In genomic region chrX:153829549-153829798, GRCh38 we compare ENCODE assay signal across 12 cellular contexts. TPM values are rescaled to one million over a fixed set of nuclear protein-coding genes. Genes with fewer than 3 reads are reported as not detected.
DNase-seq lines count a peak whose midpoint lies in the region; ATAC-seq, FAIRE-seq and TF ChIP-seq lines count a peak whose summit lies in the region.
"Had no signal": no experiment of that assay in that cellular context is flagged by ENCODE, and none has a peak within 500 bp of the region (broad histone marks: within the 10 kb centered on the region; RNA-seq: fewer than 3 reads in every experiment).

No MANE protein-coding gene starts in this region.

- TF ChIP-seq CTCF in HEK293 (tag by site-specific recombination; IDR thresholded peaks at IDR 0.05) (no peak), astrocyte (IDR thresholded peaks at IDR 0.05; ENCODE audit: insufficient read depth, low read depth, low read length) (no peak), lower lobe of right lung (IDR thresholded peaks at IDR 0.05) (no peak)

- H3K36me3 ChIP-seq in HEK293 (ENCODE audit: control insufficient read depth in 2 of 2, insufficient read depth in 1 of 2, low read length in 2 of 2) (no peaks in the 10 kb centered on the region), astrocyte (ENCODE audit: insufficient read depth, low read length) (no peaks in the 10 kb centered on the region), lower lobe of right lung (no peaks in the 10 kb centered on the region), small intestine (ENCODE audit: control insufficient read depth in 2 of 2, insufficient read depth in 2 of 2, low read length in 2 of 2) (no peaks in the 10 kb centered on the region)
- H3K36me3 ChIP-seq: adrenal gland had no signal

- WGBS in small intestine, 3 donors = 0 to 49% (median 1%) methylated on average over 2 to 27 of the region's 27 CpGs

- intact Hi-C loops in lower lobe of right lung (cut with DNase I) = no loop called here

- no peaks in the 10 kb centered on the region for H3K36me3 Mint-ChIP-seq in astrocyte (ENCODE audit: low read depth, unreplicated experiment)
- H3K36me3 Mint-ChIP-seq in stimulated activated effector memory CD8-positive, alpha-beta T cell treated with anti-CD3 and anti-CD28 coated beads, Interleukin-12 subunit alpha, Interleukin-12 subunit beta, amount 100 ng/mL, for 72 hours = peaks cover 5% of the 10 kb centered on the region

- H3K9ac ChIP-seq in astrocyte (ENCODE audit: low read length) = no peak overlapping the region

- H3K27ac ChIP-seq in HEK293 (ENCODE audit: extremely low read depth, low read depth, low read length) = no peak overlapping the region
- H3K27ac ChIP-seq in astrocyte (ENCODE audit: low read depth, low read length) = no peak overlapping the region
- H3K27ac ChIP-seq in lower lobe of right lung = no peak overlapping the region
- H3K27ac ChIP-seq in small intestine (ENCODE audit: low read depth in 1 of 2, low read length in 1 of 2) = no peak overlapping the region

- H3K4me1 ChIP-seq in HEK293 (ENCODE audit: control insufficient read depth, insufficient read depth, low read length) = no peaks in the 10 kb centered on the region
- H3K4me1 ChIP-seq in astrocyte (ENCODE audit: insufficient read depth, low read length) = peaks cover 5% of the 10 kb centered on the region
- peaks cover 4% of the 10 kb centered on the region for H3K4me1 ChIP-seq in lower lobe of right lung
- no peaks in the 10 kb centered on the region for H3K4me1 ChIP-seq in small intestine (ENCODE audit: control insufficient read depth in 2 of 2, insufficient read depth in 1 of 2, low read depth in 1 of 2, low read length in 1 of 2)
- H3K4me1 ChIP-seq: adrenal gland had no signal

- H3K27me3 ChIP-seq in astrocyte (ENCODE audit: insufficient read depth, low read length) (peaks cover 3% of the 10 kb centered on the region), lower lobe of right lung (ENCODE audit: low read depth) (peaks cover 12% of the 10 kb centered on the region), small intestine (ENCODE audit: control insufficient read depth in 2 of 2, insufficient read depth in 2 of 2, low read length in 2 of 2) (peaks cover 2 to 10% of the 10 kb centered on the region in 2 donors)

- CTCF ChIA-PET in HEK293 (lab: Yijun Ruan, JAX) = interaction anchor here (0.6 to 1.2 kb wide), 3 partner anchors 94 to 187 kb away, joined by 3 to 5 read pairs (median 4); no protein-coding TSS in a partner anchor

- TF ChIP-seq POLR2A in GM12892 (IDR thresholded peaks at IDR 0.05; ENCODE audit: low read depth, low read length) = no peak

- no peak overlapping the region for H3K27ac Mint-ChIP-seq in astrocyte (ENCODE audit: unreplicated experiment)
- no peak overlapping the region for H3K27ac Mint-ChIP-seq in stimulated activated effector memory CD8-positive, alpha-beta T cell treated with anti-CD3 and anti-CD28 coated beads, Interleukin-12 subunit alpha, Interleukin-12 subunit beta, amount 100 ng/mL, for 72 hours
- H3K27ac Mint-ChIP-seq: stimulated activated naive CD8-positive, alpha-beta T cell treated with anti-CD3 and anti-CD28 coated beads, Interleukin-15, amount 100 ng/mL, for 72 hours had no signal

- H3K4me1 Mint-ChIP-seq in astrocyte (ENCODE audit: low read depth, unreplicated experiment) = peaks cover 6% of the 10 kb centered on the region
- peaks cover 13% of the 10 kb centered on the region for H3K4me1 Mint-ChIP-seq in stimulated activated effector memory CD8-positive, alpha-beta T cell treated with anti-CD3 and anti-CD28 coated beads, Interleukin-12 subunit alpha, Interleukin-12 subunit beta, amount 100 ng/mL, for 72 hours

- ATAC-seq in lower lobe of right lung = peak; percentile 15 to 36
- ATAC-seq in stimulated activated effector memory CD8-positive, alpha-beta T cell treated with anti-CD3 and anti-CD28 coated beads, Interleukin-12 subunit alpha, Interleukin-12 subunit beta, amount 100 ng/mL, for 72 hours = peak; percentile 35
- no peak for ATAC-seq in HG02623 (IDR thresholded peaks at IDR 0.05; ENCODE audit: unreplicated experiment)

- POLR2A ChIA-PET in HEK293 (lab: Yijun Ruan, JAX) = interaction anchor here (1.4 kb wide), 1 partner anchor 10 kb away, joined by 9 read pairs; no protein-coding TSS in a partner anchor

- no peak overlapping the region for H2AFZ ChIP-seq in astrocyte (ENCODE audit: low read depth, low read length)

- peak overlapping the region; percentile 76 for H3K4me3 Mint-ChIP-seq in astrocyte (ENCODE audit: unreplicated experiment)
- peak overlapping the region; percentile 61 for H3K4me3 Mint-ChIP-seq in stimulated activated effector memory CD8-positive, alpha-beta T cell treated with anti-CD3 and anti-CD28 coated beads, Interleukin-12 subunit alpha, Interleukin-12 subunit beta, amount 100 ng/mL, for 72 hours

- FAIRE-seq in astrocyte (lab: Jason Lieb, UNC) = no peak
- FAIRE-seq in GM12892 (lab: Jason Lieb, UNC) = no peak
- no peak for FAIRE-seq in small intestine (lab: Jason Lieb, UNC)

- no peaks in the 10 kb centered on the region for H3K79me2 ChIP-seq in astrocyte (ENCODE audit: insufficient read depth, low read length)

- H4K20me1 ChIP-seq in astrocyte (ENCODE audit: insufficient read depth, low read length) = no peaks in the 10 kb centered on the region

- H3K9me3 Mint-ChIP-seq in astrocyte (ENCODE audit: unreplicated experiment) = no peaks in the 10 kb centered on the region
- H3K9me3 Mint-ChIP-seq in stimulated activated effector memory CD8-positive, alpha-beta T cell treated with anti-CD3 and anti-CD28 coated beads, Interleukin-12 subunit alpha, Interleukin-12 subunit beta, amount 100 ng/mL, for 72 hours = no peaks in the 10 kb centered on the region
- H3K9me3 Mint-ChIP-seq: stimulated activated naive CD8-positive, alpha-beta T cell treated with anti-CD3 and anti-CD28 coated beads, Interleukin-15, amount 100 ng/mL, for 72 hours had no signal

- H3K4me3 ChIP-seq in HEK293 (ENCODE audit: low read depth, low read length) (peak overlapping the region; percentile 33), astrocyte (ENCODE audit: insufficient read depth, low read depth, low read length) (no peak overlapping the region), lower lobe of right lung (peak overlapping the region; percentile 43), small intestine (ENCODE audit: low read depth in 1 of 2, low read length in 2 of 2) (peak overlapping the region in 1 of 2 donors; percentile 40)

- H3K9me3 ChIP-seq in HEK293 (ENCODE audit: control insufficient read depth, insufficient read depth, low read depth, low read length) = no peaks in the 10 kb centered on the region
- H3K9me3 ChIP-seq in astrocyte (ENCODE audit: insufficient read depth, low read depth, low read length) = no peaks in the 10 kb centered on the region
- H3K9me3 ChIP-seq in lower lobe of right lung = no peaks in the 10 kb centered on the region
- H3K9me3 ChIP-seq in small intestine (ENCODE audit: control insufficient read depth, low read depth) = no peaks in the 10 kb centered on the region
- H3K9me3 ChIP-seq: adrenal gland had no signal

- peak overlapping the region; percentile 62 for H3K4me2 ChIP-seq in astrocyte (ENCODE audit: low read length)

- peaks cover 15% of the 10 kb centered on the region for H3K27me3 Mint-ChIP-seq in astrocyte (ENCODE audit: low read depth, unreplicated experiment)

- DNase-seq in astrocyte (ENCODE audit: low read depth) (no peak), lower lobe of right lung (no peak), GM12892 (ENCODE audit: insufficient read length) (no peak), small intestine (no peak), NCI-H82 (lab: John Stamatoyannopoulos, UW) (no peak)
- no peak for DNase-seq in stimulated activated effector memory CD8-positive, alpha-beta T cell treated with anti-CD3 and anti-CD28 coated beads, Interleukin-12 subunit alpha, Interleukin-12 subunit beta, amount 100 ng/mL, for 72 hours (ENCODE audit: low spot score in 2 of 2)
- DNase-seq: adrenal gland; NK-92 treated with Interleukin-12 subunit alpha and Interleukin-12 subunit beta, amount 100 ng/mL, for 24 hours; stimulated activated naive CD8-positive, alpha-beta T cell treated with anti-CD3 and anti-CD28 coated beads, Interleukin-15, amount 100 ng/mL, for 72 hours had no signal

TF ChIP-seq in HEK293, 187 proteins besides CTCF, POLR2A, EP300 and RAD21 (continues in another document):
- no peak for TF ChIP-seq ZNF302 (tag by site-specific recombination; IDR thresholded peaks at IDR 0.05; ENCODE audit: low read depth)
- TF ChIP-seq ZNF416 (tag by site-specific recombination; IDR thresholded peaks at IDR 0.05) = no peak
- peak; percentile 66 for TF ChIP-seq ZIC2 (tag by site-specific recombination; IDR thresholded peaks at IDR 0.05)
- TF ChIP-seq GLIS2 (tag by site-specific recombination; IDR thresholded peaks at IDR 0.05) = peak; percentile 71

RNA-seq across cellular contexts. Expression of gene PDZD4, which starts 0.9 kb away (rescaled TPM):
- 9.9 and 13.1 TPM in 2 replicates for total RNA-seq in astrocyte
- total RNA-seq in lower lobe of right lung = 8.5 TPM
- polyA plus RNA-seq in GM12892 (2012; ENCODE audit: missing spikeins) = not detected
- 10 to 100 TPM in 1 of 3 donors, 1 to 10 TPM in 1, under 1 TPM in 1; 0.22 to 11.5 (median 2.4) TPM for polyA plus RNA-seq in small intestine

RNA-seq across cellular contexts. Expression of gene SSR4, which starts 35.0 kb away (rescaled TPM):
- total RNA-seq in astrocyte (252 and 299 TPM in 2 replicates), lower lobe of right lung (210 TPM)
- 239 TPM for polyA plus RNA-seq in GM12892 (2012; ENCODE audit: missing spikeins)
- 100 to 1,000 TPM; 331 to 694 (median 560) TPM for polyA plus RNA-seq in small intestine

RNA-seq across cellular contexts. Expression of gene IDH3G, which starts 35.3 kb away (rescaled TPM):
- total RNA-seq in astrocyte (40.0 and 41.9 TPM in 2 replicates), lower lobe of right lung (50.1 TPM)
- 33.2 TPM for polyA plus RNA-seq in GM12892 (2012; ENCODE audit: missing spikeins)
- 100 to 1,000 TPM in 1 of 3 donors, 10 to 100 TPM in 2; 80.0 to 114 (median 91.1) TPM for polyA plus RNA-seq in small intestine

RNA-seq across cellular contexts. Expression of gene SRPK3, which starts 48.6 kb away (rescaled TPM):
- not detected in 2 replicates for total RNA-seq in astrocyte
- not detected for total RNA-seq in lower lobe of right lung
- 0.32 TPM for polyA plus RNA-seq in GM12892 (2012; ENCODE audit: missing spikeins)
- under 1 TPM in 2 of 3 donors, not detected in 1; 0.15 to 0.27 TPM for polyA plus RNA-seq in small intestine
- total RNA-seq: G401 had no signal

RNA-seq across cellular contexts. Expression of gene L1CAM, which starts 56.5 kb away (rescaled TPM):
- 347 and 353 TPM in 2 replicates for total RNA-seq in astrocyte
- total RNA-seq in lower lobe of right lung = 1.6 TPM
- 0.21 TPM for polyA plus RNA-seq in GM12892 (2012; ENCODE audit: missing spikeins)
- polyA plus RNA-seq in small intestine = 10 to 100 TPM in 1 of 3 donors, under 1 TPM in 1, not detected in 1; 0.54 to 16.3 TPM
